9 cellular contexts compared by ENCODE assay signal in the genomic region with DNA sequence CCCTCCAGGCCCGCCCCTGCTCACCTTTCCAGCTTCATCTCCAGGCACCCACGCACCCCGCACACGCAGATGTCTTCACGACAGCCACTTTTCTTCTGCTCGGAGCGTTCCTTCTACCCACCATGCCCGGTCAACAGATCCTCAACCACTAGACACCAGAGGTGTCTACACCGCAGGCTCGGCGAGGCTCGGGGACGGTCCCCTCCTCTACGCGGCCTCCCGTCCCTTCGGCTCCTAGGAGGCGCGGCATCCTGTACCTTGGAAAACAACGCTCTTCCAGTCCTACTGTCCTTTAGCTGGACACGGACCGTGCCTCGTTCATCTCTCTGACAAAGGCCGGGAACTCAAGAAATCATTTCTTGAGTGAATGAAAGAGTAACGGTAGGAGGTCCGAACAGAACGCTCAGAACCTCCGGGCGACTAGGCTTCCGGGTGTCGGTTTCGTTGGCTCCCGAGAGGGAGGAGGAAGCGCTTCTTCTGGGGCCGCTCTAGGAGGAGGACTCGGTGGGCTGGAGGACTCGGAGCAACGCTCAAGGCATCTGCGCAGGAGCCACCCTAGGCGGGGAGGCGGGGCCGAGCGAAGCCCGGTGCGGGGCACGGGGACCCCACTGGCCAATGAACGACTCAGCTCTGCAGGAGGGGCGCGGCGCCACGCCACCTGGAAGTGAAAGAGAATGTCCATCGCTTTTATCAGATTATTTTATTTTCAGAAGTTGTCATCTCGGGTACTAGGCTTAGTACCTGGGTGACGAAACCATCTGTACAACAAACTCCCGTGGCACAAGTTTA. TPM values are rescaled to one million over a fixed set of nuclear protein-coding genes. Genes with fewer than 3 reads are reported as not detected.
DNase-seq lines count a peak whose midpoint lies in the region; ATAC-seq, FAIRE-seq and TF ChIP-seq lines count a peak whose summit lies in the region.
"Had no signal": no experiment of that assay in that cellular context is flagged by ENCODE, and none has a peak within 500 bp of the region (broad histone marks: within the 10 kb centered on the region; RNA-seq: fewer than 3 reads in every experiment).

No MANE protein-coding gene starts in this region.

- no peaks in the 10 kb centered on the region for H3K27me3 ChIP-seq in small intestine (ENCODE audit: control insufficient read depth in 2 of 2, insufficient read depth in 2 of 2, low read length in 2 of 2)

- peaks cover 3% of the 10 kb centered on the region in 2 donors for H3K4me1 ChIP-seq in small intestine (ENCODE audit: control insufficient read depth in 2 of 2, insufficient read depth in 1 of 2, low read depth in 1 of 2, low read length in 1 of 2)

- 0% methylated on average over 53 to 55 of the region's 55 CpGs for WGBS in small intestine, 3 donors

- intact Hi-C loops in activated B cell treated with CpG ODN at 0.5 μM for 24 hours (cut with micrococcal nuclease): loop anchor here (1.0 to 10.0 kb wide), 5 partner anchors 8 to 1750 kb away; a partner anchor contains a TSS

- H3K27me3 Mint-ChIP-seq in activated B cell treated with CpG ODN at 0.5 μM for 24 hours: peaks cover 8% of the 10 kb centered on the region

- H3K9me3 Mint-ChIP-seq in activated B cell treated with CpG ODN at 0.5 μM for 24 hours: no peaks in the 10 kb centered on the region

- CTCF ChIA-PET in activated B cell treated with CpG ODN at 0.5 μM for 24 hours (lab: Charles Lee): interaction anchor here (1.1 to 1.9 kb wide), 4 partner anchors 8 to 108 kb away, joined by 4 to 7 read pairs (median 6); no protein-coding TSS in a partner anchor

- H3K27ac ChIP-seq in caudate nucleus (ENCODE audit: low read depth, low read length): peak overlapping the region; percentile 70
- H3K27ac ChIP-seq in small intestine (ENCODE audit: low read depth in 1 of 2, low read length in 1 of 2): peak overlapping the region; percentile 73 to 76

- peak; percentile 49 for FAIRE-seq in small intestine (lab: Jason Lieb, UNC)

- H3K4me3 ChIP-seq in AG09309 (ENCODE audit: control insufficient read depth, low read depth, low read length) (peak overlapping the region; percentile 71), small intestine (ENCODE audit: low read depth in 1 of 2, low read length in 2 of 2) (peak overlapping the region; percentile 90 to 95)

- DNase-seq in AG09309 (ENCODE audit: low read depth) (peak; percentile 88), NCI-H226 (peak; percentile 97), activated B cell treated with CpG ODN at 0.5 μM for 24 hours (peak; percentile 98), caudate nucleus (lab: John Stamatoyannopoulos, UW) (peak; percentile 31 to 98 (median 92)), iPS-NIHi7 (ENCODE audit: extremely low spot score) (peak; percentile 99), small intestine (peak; percentile 99)

- H3K27ac Mint-ChIP-seq in activated B cell treated with CpG ODN at 0.5 μM for 24 hours: peak overlapping the region; percentile 96

- H3K9me3 ChIP-seq in small intestine (ENCODE audit: control insufficient read depth, low read depth): no peaks in the 10 kb centered on the region

- POLR2A ChIA-PET in activated B cell treated with CpG ODN at 0.5 μM for 24 hours (lab: Charles Lee): interaction anchor here (0.6 to 3.8 kb wide), 15 partner anchors 8 to 1201 kb away, joined by 3 to 23 read pairs (median 4); a partner anchor contains a TSS

- H3K36me3 Mint-ChIP-seq in activated B cell treated with CpG ODN at 0.5 μM for 24 hours (ENCODE audit: low read depth): peaks cover 25% of the 10 kb centered on the region

- H3K36me3 ChIP-seq in small intestine (ENCODE audit: control insufficient read depth in 2 of 2, insufficient read depth in 2 of 2, low read length in 2 of 2): peaks cover 0 to 3% of the 10 kb centered on the region in 2 donors

- H3K4me3 Mint-ChIP-seq in activated B cell treated with CpG ODN at 0.5 μM for 24 hours: peak overlapping the region; percentile 100

- peaks cover 29% of the 10 kb centered on the region for H3K4me1 Mint-ChIP-seq in activated B cell treated with CpG ODN at 0.5 μM for 24 hours

- ATAC-seq in GM19023 (IDR thresholded peaks at IDR 0.05; ENCODE audit: unreplicated experiment): peak; percentile 93
- peak; percentile 94 for ATAC-seq in HG03196 (IDR thresholded peaks at IDR 0.05; ENCODE audit: unreplicated experiment)
- peak; percentile 100 for ATAC-seq in activated B cell treated with CpG ODN at 0.5 μM for 24 hours (ENCODE audit: low read depth)

- TF ChIP-seq CTCF in AG09309 (IDR thresholded peaks at IDR 0.05; ENCODE audit: control insufficient read depth, insufficient read depth, low read depth, low read length, missing control alignments) (no peak), activated B cell treated with CpG ODN at 0.5 μM for 24 hours (IDR thresholded peaks at IDR 0.05) (no peak)

RNA-seq across cellular contexts. Expression of a gene that starts 7.2 kb away (rescaled TPM):
- 113 and 117 TPM in 2 replicates for total RNA-seq in activated B cell treated with CpG ODN at 0.5 μM for 24 hours
- 100 to 1,000 TPM; 236 to 319 (median 248) TPM for polyA plus RNA-seq in small intestine

RNA-seq across cellular contexts. Expression of a gene that starts 14.5 kb away (rescaled TPM):
- total RNA-seq in activated B cell treated with CpG ODN at 0.5 μM for 24 hours: 16.6 and 21.0 TPM in 2 replicates
- polyA plus RNA-seq in small intestine: 100 to 1,000 TPM; 303 to 315 (median 314) TPM

RNA-seq across cellular contexts. Expression of a gene that starts 34.1 kb away (rescaled TPM):
- 37.6 and 43.4 TPM in 2 replicates for total RNA-seq in activated B cell treated with CpG ODN at 0.5 μM for 24 hours
- 100 to 1,000 TPM; 118 to 240 (median 208) TPM for polyA plus RNA-seq in small intestine

RNA-seq across cellular contexts. Expression of a gene that starts 34.7 kb away (rescaled TPM):
- 29.8 and 40.0 TPM in 2 replicates for total RNA-seq in activated B cell treated with CpG ODN at 0.5 μM for 24 hours
- polyA plus RNA-seq in small intestine: 10 to 100 TPM; 54.8 to 67.0 (median 62.8) TPM

RNA-seq across cellular contexts. Expression of a gene that starts 51.2 kb away (rescaled TPM):
- not detected in 2 replicates for total RNA-seq in activated B cell treated with CpG ODN at 0.5 μM for 24 hours
- polyA plus RNA-seq in small intestine: 10 to 100 TPM; 15.4 to 63.3 (median 58.9) TPM
- total RNA-seq: T-helper 1 cell treated with Interleukin-12 subunit alpha and Interleukin-12 subunit beta and Interleukin-4 antibody, amounts not matched to agents 30 ng/mL and 1 ng/mL, for 36 hours had no signal

Comparison
In these comparisons a context has a peak if more than half of its experiments do, and no peak if none do; other contexts are left out.
1. Peak in every context shown above with its lines: DNase-seq, ATAC-seq, H3K4me3 ChIP-seq and H3K27ac ChIP-seq.